Comparison of ENCODE assay signal across 6 cellular contexts in genomic region chr7:30298409-30298808, GRCh38. TPM values are rescaled to one million over a fixed set of nuclear protein-coding genes. Genes with fewer than 3 reads are reported as not detected.
DNase-seq lines count a peak whose midpoint lies in the region; ATAC-seq, FAIRE-seq and TF ChIP-seq lines count a peak whose summit lies in the region.
"Not testable (repeated sequence)": the region's sequence is repeated elsewhere in the genome, so short reads cannot be mapped to it uniquely, and the experiment has no call there.

No MANE protein-coding gene starts in this region.

- not testable (repeated sequence) for H4K20me1 ChIP-seq in GM23338 (replicated peaks; ENCODE audit: insufficient read depth)

- H3K4me1 Mint-ChIP-seq in GM23338 (peaks cover 41% of the 10 kb centered on the region), mesothelial cell of epicardium (peaks cover 23% of the 10 kb centered on the region)
- peaks cover 21% of the 10 kb centered on the region for H3K4me1 Mint-ChIP-seq in activated T-helper 17 cell treated with anti-CD3 and anti-CD28 coated beads, Interleukin-2, amount 50 U/mL, for 72 hours
- peaks cover 61% of the 10 kb centered on the region for H3K4me1 Mint-ChIP-seq in central memory CD8-positive, alpha-beta T cell
- H3K4me1 Mint-ChIP-seq in stimulated activated effector memory CD8-positive, alpha-beta T cell treated with anti-CD3 and anti-CD28 coated beads, Interleukin-12 subunit alpha, Interleukin-12 subunit beta, amount 100 ng/mL, for 72 hours: peaks cover 40% of the 10 kb centered on the region

- not testable (repeated sequence) for H3K9me3 Mint-ChIP-seq in GM23338; activated T-helper 17 cell treated with anti-CD3 and anti-CD28 coated beads, Interleukin-2, amount 50 U/mL, for 72 hours; central memory CD8-positive, alpha-beta T cell; mesothelial cell of epicardium; stimulated activated effector memory CD8-positive, alpha-beta T cell treated with anti-CD3 and anti-CD28 coated beads, Interleukin-12 subunit alpha, Interleukin-12 subunit beta, amount 100 ng/mL, for 72 hours

- H3K27ac Mint-ChIP-seq in GM23338; activated T-helper 17 cell treated with anti-CD3 and anti-CD28 coated beads, Interleukin-2, amount 50 U/mL, for 72 hours: not testable (repeated sequence)
- peak overlapping the region; percentile 14 for H3K27ac Mint-ChIP-seq in central memory CD8-positive, alpha-beta T cell (ENCODE audit: low read depth)
- H3K27ac Mint-ChIP-seq in mesothelial cell of epicardium: peak overlapping the region; percentile 19
- H3K27ac Mint-ChIP-seq in stimulated activated effector memory CD8-positive, alpha-beta T cell treated with anti-CD3 and anti-CD28 coated beads, Interleukin-12 subunit alpha, Interleukin-12 subunit beta, amount 100 ng/mL, for 72 hours: peak overlapping the region; percentile 67

- ATAC-seq in GM23338; central memory CD8-positive, alpha-beta T cell (replicated peaks; ENCODE audit: extremely low read depth, poor library complexity, severe bottlenecking); stimulated activated effector memory CD8-positive, alpha-beta T cell treated with anti-CD3 and anti-CD28 coated beads, Interleukin-12 subunit alpha, Interleukin-12 subunit beta, amount 100 ng/mL, for 72 hours: not testable (repeated sequence)
- peak; percentile 53 for ATAC-seq in activated T-helper 17 cell treated with anti-CD3 and anti-CD28 coated beads, Interleukin-2, amount 50 U/mL, for 72 hours (replicated peaks)

- H3K4me2 ChIP-seq in GM23338: not testable (repeated sequence)

- not testable (repeated sequence) for H3K4me3 ChIP-seq in GM23338

- DNase-seq in GM23338 (ENCODE audit: low spot score); central memory CD8-positive, alpha-beta T cell (ENCODE audit: low spot score in 2 of 2); mesothelial cell of epicardium (ENCODE audit: low spot score in 2 of 2, unreplicated experiment in 2 of 2); stimulated activated effector memory CD8-positive, alpha-beta T cell treated with anti-CD3 and anti-CD28 coated beads, Interleukin-12 subunit alpha, Interleukin-12 subunit beta, amount 100 ng/mL, for 72 hours (ENCODE audit: low spot score in 2 of 2); urothelium cell line (ENCODE audit: low spot score): not testable (repeated sequence)

- not testable (repeated sequence) for H3K27me3 ChIP-seq in GM23338 (ENCODE audit: insufficient read depth)

- H3K27ac ChIP-seq in GM23338 (ENCODE audit: low read depth): 0 out of 2 replicates have a peak overlapping the region, but pooled peaks have one; percentile 28

- H3K36me3 Mint-ChIP-seq in GM23338 (ENCODE audit: low read depth); activated T-helper 17 cell treated with anti-CD3 and anti-CD28 coated beads, Interleukin-2, amount 50 U/mL, for 72 hours (ENCODE audit: low read depth); central memory CD8-positive, alpha-beta T cell (ENCODE audit: insufficient read depth); mesothelial cell of epicardium; stimulated activated effector memory CD8-positive, alpha-beta T cell treated with anti-CD3 and anti-CD28 coated beads, Interleukin-12 subunit alpha, Interleukin-12 subunit beta, amount 100 ng/mL, for 72 hours: not testable (repeated sequence)

- not testable (repeated sequence) for H3K27me3 Mint-ChIP-seq in GM23338 (ENCODE audit: insufficient read depth, low read depth, poor library complexity); activated T-helper 17 cell treated with anti-CD3 and anti-CD28 coated beads, Interleukin-2, amount 50 U/mL, for 72 hours; central memory CD8-positive, alpha-beta T cell; mesothelial cell of epicardium (ENCODE audit: low read depth)

- not testable (repeated sequence) for H3K9me2 ChIP-seq in GM23338 (ENCODE audit: insufficient read depth)

- H3K4me1 ChIP-seq in GM23338 (ENCODE audit: insufficient read depth): peaks cover 20% of the 10 kb centered on the region

- not testable (repeated sequence) for H2AFZ ChIP-seq in GM23338

- TF ChIP-seq CTCF in GM23338 (conservative IDR thresholded peaks at IDR 0.05; ENCODE audit: low read depth in 2 of 2); mesothelial cell of epicardium (IDR thresholded peaks at IDR 0.05; ENCODE audit: unreplicated experiment): not testable (repeated sequence)

- H3K36me3 ChIP-seq in GM23338 (ENCODE audit: insufficient read depth): not testable (repeated sequence)

- H3F3A ChIP-seq in GM23338 (replicated peaks; ENCODE audit: low read depth): not testable (repeated sequence)

- H3K4me3 Mint-ChIP-seq in GM23338; central memory CD8-positive, alpha-beta T cell; mesothelial cell of epicardium; stimulated activated effector memory CD8-positive, alpha-beta T cell treated with anti-CD3 and anti-CD28 coated beads, Interleukin-12 subunit alpha, Interleukin-12 subunit beta, amount 100 ng/mL, for 72 hours: not testable (repeated sequence)
- H3K4me3 Mint-ChIP-seq in activated T-helper 17 cell treated with anti-CD3 and anti-CD28 coated beads, Interleukin-2, amount 50 U/mL, for 72 hours: peak overlapping the region; percentile 8

- peak; percentile 13 for FAIRE-seq in urothelium cell line (lab: Jason Lieb, UNC)

- peaks cover 100% of the 10 kb centered on the region for H3K79me2 ChIP-seq in GM23338 (replicated peaks; ENCODE audit: insufficient read depth)

RNA-seq across cellular contexts. Expression of gene ZNRF2, which starts 14.0 kb away (rescaled TPM):
- 27.0 and 34.7 TPM in 2 replicates for total RNA-seq in GM23338 (2014; rRNA removed; shearing (Covaris generic))
- 6.0 TPM in 2 replicates for polyA plus RNA-seq in GM23338 (2016; fragmentation: Nextera tagmentation; extraction: Ambion mirVana)
- 1 to 10 TPM; 6.7 to 9.8 TPM for total RNA-seq in activated T-helper 17 cell treated with anti-CD3 and anti-CD28 coated beads, Interleukin-2, amount 50 U/mL, for 72 hours
- 11.6 to 12.5 TPM (median 12.1 TPM) in 3 replicates for total RNA-seq in mesothelial cell of epicardium
